ENCODE assay signal across 13 cellular contexts in genomic region chr2:173427887-173428683, GRCh38.
DNase-seq lines count a peak whose midpoint lies in the region; ATAC-seq and TF ChIP-seq lines count a peak whose summit lies in the region.
"Had no signal": no experiment of that assay in that cellular context is flagged by ENCODE, and none has a peak within 500 bp of the region (broad histone marks: within the 10 kb centered on the region; RNA-seq: fewer than 3 reads in every experiment).

No MANE protein-coding gene starts in this region.

- H3K9me3 ChIP-seq in BE2C (no peaks in the 10 kb centered on the region), mammary epithelial cell (replicated peaks; ENCODE audit: insufficient read depth, low read length) (no peaks in the 10 kb centered on the region)

- H3K36me3 ChIP-seq in BE2C (no peaks in the 10 kb centered on the region), mammary epithelial cell (ENCODE audit: insufficient read depth, low read length) (no peaks in the 10 kb centered on the region)

- no peaks in the 10 kb centered on the region for H3K4me1 ChIP-seq in BE2C
- H3K4me1 ChIP-seq in mammary epithelial cell (ENCODE audit: insufficient read depth, low read length): peaks cover 21% of the 10 kb centered on the region

- dilution Hi-C loops in mammary epithelial cell (cut with HindIII; ENCODE audit: low sequenced_read_pairs): no loop called here

- in situ Hi-C loops in mammary epithelial cell (cut with MboI; ENCODE audit: low sequenced_read_pairs in 2 of 2): no loop called here

- peak overlapping the region; percentile 12 for H2AFZ ChIP-seq in mammary epithelial cell (ENCODE audit: low read depth, low read length)
- H2AFZ ChIP-seq: GM23338 had no signal

- peak overlapping the region; percentile 46 for H3K4me2 ChIP-seq in mammary epithelial cell (ENCODE audit: insufficient read depth, low read depth, low read length)
- H3K4me2 ChIP-seq: GM23338 had no signal

- H4K20me1 ChIP-seq in mammary epithelial cell (ENCODE audit: insufficient read depth, low read length): no peaks in the 10 kb centered on the region

- H3K27ac ChIP-seq in mammary epithelial cell (ENCODE audit: insufficient read depth, low read depth, low read length): peak overlapping the region; percentile 69

- H3K9ac ChIP-seq in mammary epithelial cell (ENCODE audit: insufficient read depth, low read length): no peak overlapping the region

- no peaks in the 10 kb centered on the region for H3K79me2 ChIP-seq in mammary epithelial cell (ENCODE audit: insufficient read depth, low read length)

- peak; percentile 9 for DNase-seq in BE2C
- DNase-seq in LoVo (ENCODE audit: low spot score): peak; percentile 31
- DNase-seq in mammary epithelial cell: peak; percentile 96
- DNase-seq in left lobe of liver (ENCODE audit: low spot score): peak; percentile 79
- DNase-seq in NCI-H1417 treated with DMSO at 0.1 percent for 48 hours (lab: John Stamatoyannopoulos, UW): no peak
- DNase-seq: C1 segment of cervical spinal cord, caudate nucleus, hippocampal formation, NCI-H1105 treated with DMSO at 0.1 percent for 48 hours had no signal

- H3K27me3 ChIP-seq in BE2C: no peaks in the 10 kb centered on the region
- H3K27me3 ChIP-seq in mammary epithelial cell (ENCODE audit: insufficient read depth, low read length): peaks cover 12% of the 10 kb centered on the region

- TSS peak; percentile 32 for BruUV-seq in mammary epithelial cell (replicated peaks; lab: Mats Ljungman, UMichigan)

- peak; percentile 98 for ATAC-seq in left lobe of liver
- no peak for ATAC-seq in HG03280 (IDR thresholded peaks at IDR 0.05; ENCODE audit: unreplicated experiment)
- ATAC-seq in HG03039 (IDR thresholded peaks at IDR 0.05; ENCODE audit: unreplicated experiment): no peak
- ATAC-seq in activated CD4-positive, CD25-positive, alpha-beta regulatory T cell treated with anti-CD3 and anti-CD28 coated beads, Interleukin-2, amount 50 U/mL, for 24 hours: no peak
- ATAC-seq: GM23338 had no signal

- no peak for TF ChIP-seq CTCF in BE2C (IDR thresholded peaks at IDR 0.05; ENCODE audit: low read depth, low read length)
- TF ChIP-seq CTCF in mammary epithelial cell (conservative IDR thresholded peaks at IDR 0.05 in 1 of 2, IDR thresholded peaks at IDR 0.05 in 1 of 2; ENCODE audit: extremely low read depth in 1 of 2, insufficient read depth in 1 of 2, low read depth in 1 of 2, low read length in 2 of 2): no peak

- H3K4me3 ChIP-seq in BE2C (ENCODE audit: low read depth, low read length) (no peak overlapping the region), mammary epithelial cell (replicated peaks in 1 of 3; ENCODE audit: insufficient read depth in 1 of 3, low read depth in 2 of 3, low read length in 3 of 3) (no peak overlapping the region)
- H3K4me3 ChIP-seq: GM23338 had no signal

- intact Hi-C loops in mammary epithelial cell (cut with micrococcal nuclease): loop anchor here (1.0 to 2.0 kb wide), 3 partner anchors 13 to 26 kb away; no protein-coding TSS in a partner anchor

- WGBS in mammary epithelial cell (ENCODE audit: low coverage, missing lambda C conversion rate): 0% methylated on average over 6 of the region's 6 CpGs

- CTCF ChIA-PET in mammary epithelial cell (lab: Charles Lee; ENCODE audit: low non-redundant PET): interaction anchor here (0.6 kb wide), 1 partner anchor 343 kb away, joined by 3 read pairs; no protein-coding TSS in a partner anchor
